8 cellular contexts compared by ENCODE assay signal in the genomic region with DNA sequence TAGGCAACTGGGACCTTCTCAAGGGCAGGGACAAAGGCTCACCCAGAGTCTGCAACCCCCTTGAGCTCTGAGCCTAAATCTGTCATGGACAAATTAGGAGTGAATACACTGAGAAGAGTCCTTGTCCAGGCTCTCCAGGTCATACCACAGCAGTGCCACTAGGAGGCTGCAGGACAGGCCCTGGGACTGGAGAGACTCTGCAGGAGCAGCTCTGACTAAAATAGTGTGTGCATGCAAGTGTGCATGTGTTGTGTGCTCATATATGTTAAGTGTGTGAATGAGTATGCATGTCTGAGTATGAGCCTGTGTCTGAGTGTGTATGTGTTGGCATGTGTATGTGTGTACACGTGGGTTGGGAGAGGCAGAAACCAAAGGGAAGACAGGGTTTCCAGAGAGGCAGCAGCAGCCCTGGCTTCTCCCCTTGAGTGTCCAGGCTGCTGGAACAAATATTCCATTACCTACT. TPM values are rescaled to one million over a fixed set of nuclear protein-coding genes. Genes with fewer than 3 reads are reported as not detected.
A peak's percentile ranks its signal among the peaks of the same experiment; 100 is the strongest.
DNase-seq lines count a peak whose midpoint lies in the region; ATAC-seq and TF ChIP-seq lines count a peak whose summit lies in the region.

No MANE protein-coding gene starts in this region.

- peak in 6 of 8 donors; percentile 30 to 63 (median 53) for ATAC-seq in heart right ventricle
- no peak for ATAC-seq in HG02938 (IDR thresholded peaks at IDR 0.05; ENCODE audit: unreplicated experiment)
- ATAC-seq in GM21447 (IDR thresholded peaks at IDR 0.05; ENCODE audit: unreplicated experiment): no peak
- no peak for ATAC-seq in GM21360 (IDR thresholded peaks at IDR 0.05; ENCODE audit: unreplicated experiment)

- no peaks in the 10 kb centered on the region for H3K4me1 ChIP-seq in HEK293 (ENCODE audit: control insufficient read depth, insufficient read depth, low read length)
- H3K4me1 ChIP-seq in heart right ventricle: peaks cover 7 to 28% (median 16%) of the 10 kb centered on the region in 9 donors
- peaks cover 0 to 6% (median 3%) of the 10 kb centered on the region in 4 donors for H3K4me1 ChIP-seq in transverse colon

- intact Hi-C loops in heart right ventricle (cut with DNase I): loop anchor here in 4 of 10 donors (2.0 to 10.0 kb wide), 4 partner anchors 37 to 137 kb away; no protein-coding TSS in a partner anchor
- intact Hi-C loops in transverse colon (cut with DNase I; ENCODE audit: low total_unique reads): no loop called here

- CTCF ChIA-PET in HEK293 (lab: Yijun Ruan, JAX): interaction anchor here (0.6 to 4.6 kb wide), 25 partner anchors 11 to 767 kb away, joined by 3 to 54 read pairs (median 4); no protein-coding TSS in a partner anchor

- H3K27me3 ChIP-seq in heart right ventricle (no peaks in the 10 kb centered on the region), transverse colon (no peaks in the 10 kb centered on the region)

- no peak overlapping the region for H3K27ac ChIP-seq in HEK293 (ENCODE audit: extremely low read depth, low read depth, low read length)
- H3K27ac ChIP-seq in heart right ventricle: peak overlapping the region in 1 of 10 donors; percentile 19
- H3K27ac ChIP-seq in transverse colon: no peak overlapping the region

- no peak for TF ChIP-seq POLR2A in transverse colon (IDR thresholded peaks at IDR 0.05)

- no peak for TF ChIP-seq EP300 in transverse colon (IDR thresholded peaks at IDR 0.05; ENCODE audit: low read depth)

- POLR2A ChIA-PET in HEK293 (lab: Yijun Ruan, JAX): interaction anchor here (0.6 to 2.0 kb wide), 3 partner anchors 15 to 139 kb away, joined by 4 to 5 read pairs (median 4); a partner anchor contains a TSS

- DNase-seq in CD1c-positive myeloid dendritic cell (ENCODE audit: extremely low spot score) (peak; percentile 22), heart right ventricle (peak in 1 of 2 donors; percentile 30), transverse colon (no peak)

- in situ Hi-C loops in transverse colon (cut with MboI; ENCODE audit: low pct_ligation_motif_present in 1 of 4, low pct_unique_long_range_greater_than_20kb in 1 of 4, low sequenced_read_pairs in 3 of 4): loop anchor here in 2 of 4 donors (5.0 kb wide), 1 partner anchor 52 kb away; no protein-coding TSS in a partner anchor

- H3K36me3 ChIP-seq in HEK293 (ENCODE audit: control insufficient read depth in 2 of 2, insufficient read depth in 1 of 2, low read length in 2 of 2) (peaks cover 14 to 54% of the 10 kb centered on the region in 2 experiments; a peak in 2 of 3 replicates), heart right ventricle (peaks cover 0 to 29% (median 0%) of the 10 kb centered on the region in 9 donors), transverse colon (no peaks in the 10 kb centered on the region)

- H3K9me3 ChIP-seq in HEK293 (ENCODE audit: control insufficient read depth, insufficient read depth, low read depth, low read length) (no peaks in the 10 kb centered on the region), heart right ventricle (no peaks in the 10 kb centered on the region), transverse colon (no peaks in the 10 kb centered on the region)

- H3K4me3 ChIP-seq in HEK293 (ENCODE audit: low read depth, low read length): no peak overlapping the region
- no peak overlapping the region for H3K4me3 ChIP-seq in WI38 (ENCODE audit: low read depth, low read length)
- H3K4me3 ChIP-seq in heart right ventricle: no peak overlapping the region
- H3K4me3 ChIP-seq in transverse colon: no peak overlapping the region

- 36 to 40% methylated on average over 1 of the region's 1 CpG for WGBS in heart right ventricle, 2 donors
- WGBS in transverse colon (ENCODE audit: low coverage in 1 of 2), 2 donors: 20 to 50% methylated on average over 1 of the region's 1 CpG

- TF ChIP-seq CTCF in HEK293 (tag by site-specific recombination; IDR thresholded peaks at IDR 0.05) (0 out of 2 replicates have a peak, but pooled peaks have one; percentile 14), WI38 (IDR thresholded peaks at IDR 0.05; ENCODE audit: low read depth, low read length) (peak; percentile 74), heart right ventricle (IDR thresholded peaks at IDR 0.05) (peak; percentile 18 to 67 (median 56)), transverse colon (IDR thresholded peaks at IDR 0.05) (peak; percentile 30 to 66 (median 54))

TF ChIP-seq in HEK293, 187 proteins besides CTCF, POLR2A, EP300 and RAD21:
- no peak for TF ChIP-seq BCL11A (tag by site-specific recombination; IDR thresholded peaks at IDR 0.05; ENCODE audit: low read depth)
- no peak for TF ChIP-seq ZNF501 (tag by site-specific recombination; IDR thresholded peaks at IDR 0.05)
- TF ChIP-seq ZBTB48 (tag by site-specific recombination; IDR thresholded peaks at IDR 0.05): no peak
- TF ChIP-seq ZNF394 (tag by site-specific recombination; IDR thresholded peaks at IDR 0.05; ENCODE audit: borderline replicate concordance): peak; percentile 42; the same call in 1 of the 2 replicates
- no peak for TF ChIP-seq ZNF239 (tag by site-specific recombination; IDR thresholded peaks at IDR 0.05)
- TF ChIP-seq ZNF600 (tag by site-specific recombination; IDR thresholded peaks at IDR 0.05): peak; percentile 76

RNA-seq across cellular contexts. Expression of a gene that starts 27.1 kb away (rescaled TPM):
- total RNA-seq in heart right ventricle (10 to 100 TPM; 35.1 to 51.5 (median 41.4) TPM), transverse colon (10 to 100 TPM; 15.5 to 54.6 (median 45.9) TPM)
- 10 to 100 TPM; 29.9 to 89.7 TPM for polyA plus RNA-seq in heart right ventricle

RNA-seq across cellular contexts. Expression of a gene that starts 27.2 kb away (rescaled TPM):
- total RNA-seq in heart right ventricle (10 to 100 TPM; 32.2 to 67.1 (median 37.6) TPM), transverse colon (100 to 1,000 TPM in 2 of 4 donors, 10 to 100 TPM in 2; 35.0 to 258 (median 89.4) TPM)
- polyA plus RNA-seq in heart right ventricle: 10 to 100 TPM; 20.3 to 37.4 TPM

RNA-seq across cellular contexts. Expression of a gene that starts 58.5 kb away (rescaled TPM):
- total RNA-seq in heart right ventricle: under 1 TPM in 6 of 10 donors, not detected in 4; 0.09 to 0.72 (median 0.24) TPM
- under 1 TPM; 0.32 to 0.37 TPM for polyA plus RNA-seq in heart right ventricle
- total RNA-seq in transverse colon: 10 to 100 TPM in 1 of 4 donors, 1 to 10 TPM in 2, not detected in 1; 1.6 to 19.8 (median 4.9) TPM

Comparison
In these comparisons a context has a peak if more than half of its experiments do, and no peak if none do; other contexts are left out.
1. CTCF ChIP-seq: peak in every context shown above with its lines; median percentile 74 in WI38; 56 in heart right ventricle; 54 in transverse colon; 14 in HEK293.
2. ATAC-seq: peak in heart right ventricle (6 of 8); none in HG02938 (single experiment), GM21447 (single experiment) and GM21360 (single experiment).